Comparison of ENCODE assay signal across 8 cellular contexts in genomic region chr4:105191621-105192210, GRCh38. TPM values are rescaled to one million over a fixed set of nuclear protein-coding genes. Genes with fewer than 3 reads are reported as not detected.
A peak's percentile ranks its signal among the peaks of the same experiment; 100 is the strongest.
DNase-seq lines count a peak whose midpoint lies in the region; ATAC-seq, FAIRE-seq and TF ChIP-seq lines count a peak whose summit lies in the region.

No MANE protein-coding gene starts in this region.

- in situ Hi-C loops in KBM-7 (cut with MboI; ENCODE audit: low pct_unique_long_range_greater_than_20kb, low sequenced_read_pairs): no loop called here

- FAIRE-seq in HTR-8/SVneo (lab: Jason Lieb, UNC): no peak

- peak; percentile 72 for DNase-seq in KBM-7
- DNase-seq in chondrocyte (ENCODE audit: low spot score): no peak
- no peak for DNase-seq in stimulated activated effector memory CD8-positive, alpha-beta T cell treated with anti-CD3 and anti-CD28 coated beads, Interleukin-12 subunit alpha, Interleukin-12 subunit beta, amount 100 ng/mL, for 72 hours (ENCODE audit: low spot score in 2 of 2)
- no peak for DNase-seq in HTR-8/SVneo (ENCODE audit: insufficient read length, low spot score)
- DNase-seq in endothelial cell (ENCODE audit: low spot score): no peak

- peaks cover 60% of the 10 kb centered on the region for H3K4me1 Mint-ChIP-seq in chondrocyte (ENCODE audit: low read depth)
- H3K4me1 Mint-ChIP-seq in stimulated activated effector memory CD8-positive, alpha-beta T cell treated with anti-CD3 and anti-CD28 coated beads, Interleukin-12 subunit alpha, Interleukin-12 subunit beta, amount 100 ng/mL, for 72 hours: peaks cover 67% of the 10 kb centered on the region
- H3K4me1 Mint-ChIP-seq in endothelial cell (ENCODE audit: unreplicated experiment): peaks cover 4% of the 10 kb centered on the region

- H3K9me3 Mint-ChIP-seq in chondrocyte (ENCODE audit: low read depth): no peaks in the 10 kb centered on the region
- H3K9me3 Mint-ChIP-seq in stimulated activated effector memory CD8-positive, alpha-beta T cell treated with anti-CD3 and anti-CD28 coated beads, Interleukin-12 subunit alpha, Interleukin-12 subunit beta, amount 100 ng/mL, for 72 hours: no peaks in the 10 kb centered on the region
- no peaks in the 10 kb centered on the region for H3K9me3 Mint-ChIP-seq in endothelial cell (ENCODE audit: unreplicated experiment)

- TF ChIP-seq CTCF in chondrocyte (IDR thresholded peaks at IDR 0.05) (no peak), endothelial cell (IDR thresholded peaks at IDR 0.05; ENCODE audit: unreplicated experiment) (no peak)

- H3K4me3 ChIP-seq in GM08714 (ENCODE audit: low read length): 0 out of 2 replicates have a peak overlapping the region, but pooled peaks have one; percentile 4

- H3K27me3 Mint-ChIP-seq in chondrocyte (ENCODE audit: low read depth) (no peaks in the 10 kb centered on the region), endothelial cell (ENCODE audit: unreplicated experiment) (no peaks in the 10 kb centered on the region)

- H3K27ac Mint-ChIP-seq in chondrocyte (ENCODE audit: unreplicated experiment) (peak overlapping the region; percentile 74), endothelial cell (ENCODE audit: unreplicated experiment) (no peak overlapping the region)
- H3K27ac Mint-ChIP-seq in stimulated activated effector memory CD8-positive, alpha-beta T cell treated with anti-CD3 and anti-CD28 coated beads, Interleukin-12 subunit alpha, Interleukin-12 subunit beta, amount 100 ng/mL, for 72 hours: peak overlapping the region; percentile 15

- H3K4me3 Mint-ChIP-seq in chondrocyte (ENCODE audit: unreplicated experiment): peak overlapping the region; percentile 11
- H3K4me3 Mint-ChIP-seq in stimulated activated effector memory CD8-positive, alpha-beta T cell treated with anti-CD3 and anti-CD28 coated beads, Interleukin-12 subunit alpha, Interleukin-12 subunit beta, amount 100 ng/mL, for 72 hours: peak overlapping the region; percentile 7
- H3K4me3 Mint-ChIP-seq in endothelial cell (ENCODE audit: unreplicated experiment): no peak overlapping the region

- ATAC-seq in GM21515 (IDR thresholded peaks at IDR 0.05; ENCODE audit: unreplicated experiment): peak; percentile 47
- ATAC-seq in stimulated activated effector memory CD8-positive, alpha-beta T cell treated with anti-CD3 and anti-CD28 coated beads, Interleukin-12 subunit alpha, Interleukin-12 subunit beta, amount 100 ng/mL, for 72 hours: peak; percentile 80
- no peak for ATAC-seq in GM19467 (IDR thresholded peaks at IDR 0.05; ENCODE audit: unreplicated experiment)

- H3K36me3 Mint-ChIP-seq in chondrocyte (ENCODE audit: low read depth) (peaks cover 7% of the 10 kb centered on the region), endothelial cell (ENCODE audit: low read depth, unreplicated experiment) (no peaks in the 10 kb centered on the region)
- peaks cover 65% of the 10 kb centered on the region for H3K36me3 Mint-ChIP-seq in stimulated activated effector memory CD8-positive, alpha-beta T cell treated with anti-CD3 and anti-CD28 coated beads, Interleukin-12 subunit alpha, Interleukin-12 subunit beta, amount 100 ng/mL, for 72 hours

RNA-seq across cellular contexts. Expression of gene TET2, which starts 45.0 kb away (rescaled TPM):
- 19.6 to 28.4 TPM (median 19.6 TPM) in 3 replicates for total RNA-seq in chondrocyte
- total RNA-seq in endothelial cell (ENCODE audit: unreplicated experiment): 11.4 TPM
